ENCODE assay signal across 1 cellular context in the genomic region with DNA sequence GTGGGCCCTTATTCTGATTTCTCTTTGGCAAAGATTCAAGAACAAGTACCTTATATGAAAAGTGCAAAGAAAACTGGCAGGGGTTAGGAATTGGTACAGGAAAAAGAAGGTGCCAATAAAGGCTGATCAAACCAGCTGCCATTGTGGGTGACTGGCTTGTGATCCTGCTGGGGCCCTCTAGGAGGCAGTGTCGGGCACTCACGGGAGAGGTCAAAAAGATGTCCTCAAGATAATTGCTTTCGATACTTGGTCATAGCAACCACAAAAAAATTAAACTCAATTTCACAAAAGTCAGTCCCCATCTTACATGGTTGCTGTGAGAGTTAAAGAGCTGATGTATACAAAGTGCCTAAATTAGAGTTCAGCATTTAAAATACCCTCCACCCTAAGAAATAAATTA.
TF ChIP-seq lines count a peak whose summit lies in the region.

No MANE protein-coding gene starts in this region.

TF ChIP-seq in GM23338, 12 proteins besides CTCF, POLR2A, EP300 and RAD21 (continued from another document):
- TF ChIP-seq, protein P1, sequence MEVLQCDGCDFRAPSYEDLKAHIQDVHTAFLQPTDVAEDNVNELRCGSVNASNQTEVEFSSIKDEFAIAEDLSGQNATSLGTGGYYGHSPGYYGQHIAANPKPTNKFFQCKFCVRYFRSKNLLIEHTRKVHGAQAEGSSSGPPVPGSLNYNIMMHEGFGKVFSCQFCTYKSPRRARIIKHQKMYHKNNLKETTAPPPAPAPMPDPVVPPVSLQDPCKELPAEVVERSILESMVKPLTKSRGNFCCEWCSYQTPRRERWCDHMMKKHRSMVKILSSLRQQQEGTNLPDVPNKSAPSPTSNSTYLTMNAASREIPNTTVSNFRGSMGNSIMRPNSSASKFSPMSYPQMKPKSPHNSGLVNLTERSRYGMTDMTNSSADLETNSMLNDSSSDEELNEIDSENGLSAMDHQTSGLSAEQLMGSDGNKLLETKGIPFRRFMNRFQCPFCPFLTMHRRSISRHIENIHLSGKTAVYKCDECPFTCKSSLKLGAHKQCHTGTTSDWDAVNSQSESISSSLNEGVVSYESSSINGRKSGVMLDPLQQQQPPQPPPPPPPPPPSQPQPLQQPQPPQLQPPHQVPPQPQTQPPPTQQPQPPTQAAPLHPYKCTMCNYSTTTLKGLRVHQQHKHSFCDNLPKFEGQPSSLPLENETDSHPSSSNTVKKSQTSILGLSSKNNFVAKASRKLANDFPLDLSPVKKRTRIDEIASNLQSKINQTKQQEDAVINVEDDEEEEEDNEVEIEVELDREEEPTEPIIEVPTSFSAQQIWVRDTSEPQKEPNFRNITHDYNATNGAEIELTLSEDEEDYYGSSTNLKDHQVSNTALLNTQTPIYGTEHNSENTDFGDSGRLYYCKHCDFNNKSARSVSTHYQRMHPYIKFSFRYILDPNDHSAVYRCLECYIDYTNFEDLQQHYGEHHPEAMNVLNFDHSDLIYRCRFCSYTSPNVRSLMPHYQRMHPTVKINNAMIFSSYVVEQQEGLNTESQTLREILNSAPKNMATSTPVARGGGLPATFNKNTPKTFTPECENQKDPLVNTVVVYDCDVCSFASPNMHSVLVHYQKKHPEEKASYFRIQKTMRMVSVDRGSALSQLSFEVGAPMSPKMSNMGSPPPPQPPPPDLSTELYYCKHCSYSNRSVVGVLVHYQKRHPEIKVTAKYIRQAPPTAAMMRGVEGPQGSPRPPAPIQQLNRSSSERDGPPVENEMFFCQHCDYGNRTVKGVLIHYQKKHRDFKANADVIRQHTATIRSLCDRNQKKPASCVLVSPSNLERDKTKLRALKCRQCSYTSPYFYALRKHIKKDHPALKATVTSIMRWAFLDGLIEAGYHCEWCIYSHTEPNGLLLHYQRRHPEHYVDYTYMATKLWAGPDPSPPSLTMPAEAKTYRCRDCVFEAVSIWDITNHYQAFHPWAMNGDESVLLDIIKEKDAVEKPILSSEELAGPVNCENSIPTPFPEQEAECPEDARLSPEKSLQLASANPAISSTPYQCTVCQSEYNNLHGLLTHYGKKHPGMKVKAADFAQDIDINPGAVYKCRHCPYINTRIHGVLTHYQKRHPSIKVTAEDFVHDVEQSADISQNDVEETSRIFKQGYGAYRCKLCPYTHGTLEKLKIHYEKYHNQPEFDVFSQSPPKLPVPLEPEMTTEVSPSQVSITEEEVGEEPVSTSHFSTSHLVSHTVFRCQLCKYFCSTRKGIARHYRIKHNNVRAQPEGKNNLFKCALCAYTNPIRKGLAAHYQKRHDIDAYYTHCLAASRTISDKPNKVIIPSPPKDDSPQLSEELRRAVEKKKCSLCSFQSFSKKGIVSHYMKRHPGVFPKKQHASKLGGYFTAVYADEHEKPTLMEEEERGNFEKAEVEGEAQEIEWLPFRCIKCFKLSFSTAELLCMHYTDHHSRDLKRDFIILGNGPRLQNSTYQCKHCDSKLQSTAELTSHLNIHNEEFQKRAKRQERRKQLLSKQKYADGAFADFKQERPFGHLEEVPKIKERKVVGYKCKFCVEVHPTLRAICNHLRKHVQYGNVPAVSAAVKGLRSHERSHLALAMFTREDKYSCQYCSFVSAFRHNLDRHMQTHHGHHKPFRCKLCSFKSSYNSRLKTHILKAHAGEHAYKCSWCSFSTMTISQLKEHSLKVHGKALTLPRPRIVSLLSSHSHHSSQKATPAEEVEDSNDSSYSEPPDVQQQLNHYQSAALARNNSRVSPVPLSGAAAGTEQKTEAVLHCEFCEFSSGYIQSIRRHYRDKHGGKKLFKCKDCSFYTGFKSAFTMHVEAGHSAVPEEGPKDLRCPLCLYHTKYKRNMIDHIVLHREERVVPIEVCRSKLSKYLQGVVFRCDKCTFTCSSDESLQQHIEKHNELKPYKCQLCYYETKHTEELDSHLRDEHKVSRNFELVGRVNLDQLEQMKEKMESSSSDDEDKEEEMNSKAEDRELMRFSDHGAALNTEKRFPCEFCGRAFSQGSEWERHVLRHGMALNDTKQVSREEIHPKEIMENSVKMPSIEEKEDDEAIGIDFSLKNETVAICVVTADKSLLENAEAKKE (CRISPR knock-in tag; IDR thresholded peaks at IDR 0.05), result no peak
- no peak for TF ChIP-seq ZNF114 (CRISPR knock-in tag; IDR thresholded peaks at IDR 0.05)
